Comparison of ENCODE assay signal across 8 cellular contexts in genomic region chr1:212062832-212063438, GRCh38. TPM values are rescaled to one million over a fixed set of nuclear protein-coding genes. Genes with fewer than 3 reads are reported as not detected.
DNase-seq lines count a peak whose midpoint lies in the region; ATAC-seq, FAIRE-seq and TF ChIP-seq lines count a peak whose summit lies in the region.

No MANE protein-coding gene starts in this region.

- CTCF ChIA-PET in mammary epithelial cell (lab: Charles Lee; ENCODE audit: low non-redundant PET): no interaction called here

- H3K27me3 ChIP-seq in mammary epithelial cell (ENCODE audit: insufficient read depth, low read length) (no peaks in the 10 kb centered on the region), left lung (no peaks in the 10 kb centered on the region), aorta (ENCODE audit: control insufficient read depth in 1 of 2, insufficient read depth in 2 of 2, low read length in 1 of 2) (no peaks in the 10 kb centered on the region)

- BruUV-seq in mammary epithelial cell (replicated peaks; lab: Mats Ljungman, UMichigan): no TSS peak

- H3K4me2 ChIP-seq in mammary epithelial cell (ENCODE audit: insufficient read depth, low read depth, low read length): no peak overlapping the region

- DNase-seq in AG09319 (ENCODE audit: extremely low read depth, low read depth) (peak; percentile 7), GM19239 (ENCODE audit: insufficient read length, low spot score) (no peak), NCI-H748 treated with DMSO at 0.1 percent for 48 hours (lab: John Stamatoyannopoulos, UW) (peak; percentile 2), mammary epithelial cell (peak; percentile 9), left lung (no peak), aorta (no peak)

- peak; percentile 58 for FAIRE-seq in GM19239 (lab: Jason Lieb, UNC)

- intact Hi-C loops in mammary epithelial cell (cut with micrococcal nuclease): loop anchor here (1.0 kb wide), 3 partner anchors 305 to 393 kb away; no protein-coding TSS in a partner anchor
- intact Hi-C loops in left lung (cut with DNase I): loop anchor here in 1 of 2 donors (10.0 kb wide), 1 partner anchor 392 kb away; no protein-coding TSS in a partner anchor
- intact Hi-C loops in aorta (cut with DNase I): no loop called here

- in situ Hi-C loops in mammary epithelial cell (cut with MboI; ENCODE audit: low sequenced_read_pairs in 2 of 2): loop anchor here (10.0 to 25.0 kb wide), 2 partner anchors 302 to 724 kb away; partner anchors contain the start of genes NSL1 (in 2 of the 2) and TATDN3 (in 2 of the 2)

- no peak overlapping the region for H2AFZ ChIP-seq in mammary epithelial cell (ENCODE audit: low read depth, low read length)

- H3K36me3 ChIP-seq in mammary epithelial cell (ENCODE audit: insufficient read depth, low read length) (peaks cover 11% of the 10 kb centered on the region), left lung (peaks cover 0 to 7% of the 10 kb centered on the region in 2 donors), aorta (ENCODE audit: control insufficient read depth in 1 of 2, insufficient read depth in 2 of 2, low read length in 1 of 2) (no peaks in the 10 kb centered on the region)

- H3K9me3 ChIP-seq in mammary epithelial cell (replicated peaks; ENCODE audit: insufficient read depth, low read length) (no peaks in the 10 kb centered on the region), left lung (no peaks in the 10 kb centered on the region), aorta (ENCODE audit: control insufficient read depth, low read length) (no peaks in the 10 kb centered on the region)

- WGBS in mammary epithelial cell (ENCODE audit: low coverage, missing lambda C conversion rate): 94% methylated on average over 5 of the region's 5 CpGs
- WGBS in aorta, 2 donors: 78 to 86% methylated on average over 5 of the region's 5 CpGs

- H3K9ac ChIP-seq in mammary epithelial cell (ENCODE audit: insufficient read depth, low read length): no peak overlapping the region

- ATAC-seq in left lung (peak; percentile 76), aorta (ENCODE audit: low FRiP score) (peak; percentile 63), GM18505 (IDR thresholded peaks at IDR 0.05; ENCODE audit: unreplicated experiment) (no peak), HG03045 (IDR thresholded peaks at IDR 0.05; ENCODE audit: unreplicated experiment) (no peak)

- H3K27ac ChIP-seq in mammary epithelial cell (ENCODE audit: insufficient read depth, low read depth, low read length) (no peak overlapping the region), left lung (no peak overlapping the region), aorta (ENCODE audit: low read depth in 1 of 2, low read length in 2 of 2) (no peak overlapping the region)

- dilution Hi-C loops in mammary epithelial cell (cut with HindIII; ENCODE audit: low sequenced_read_pairs): no loop called here

- TF ChIP-seq CTCF in AG09319 (IDR thresholded peaks at IDR 0.05; ENCODE audit: low read depth, low read length) (peak; percentile 61), mammary epithelial cell (conservative IDR thresholded peaks at IDR 0.05 in 1 of 2, IDR thresholded peaks at IDR 0.05 in 1 of 2; ENCODE audit: extremely low read depth in 1 of 2, insufficient read depth in 1 of 2, low read depth in 1 of 2, low read length in 2 of 2) (peak; percentile 54 to 67), left lung (IDR thresholded peaks at IDR 0.05) (peak; percentile 50 to 63)

- H3K4me1 ChIP-seq in mammary epithelial cell (ENCODE audit: insufficient read depth, low read length) (no peaks in the 10 kb centered on the region), left lung (no peaks in the 10 kb centered on the region), aorta (ENCODE audit: control insufficient read depth in 1 of 2, insufficient read depth in 2 of 2, low read length in 2 of 2) (no peaks in the 10 kb centered on the region)

- H4K20me1 ChIP-seq in mammary epithelial cell (ENCODE audit: insufficient read depth, low read length): no peaks in the 10 kb centered on the region

- TF ChIP-seq POLR2A in GM18505 (IDR thresholded peaks at IDR 0.05; ENCODE audit: borderline replicate concordance, extremely low read depth, insufficient read depth, insufficient read length): no peak

- H3K4me3 ChIP-seq in mammary epithelial cell (replicated peaks in 1 of 3; ENCODE audit: insufficient read depth in 1 of 3, low read depth in 2 of 3, low read length in 3 of 3) (no peak overlapping the region), left lung (no peak overlapping the region), aorta (ENCODE audit: low read length in 2 of 2) (no peak overlapping the region)

- no peaks in the 10 kb centered on the region for H3K79me2 ChIP-seq in mammary epithelial cell (ENCODE audit: insufficient read depth, low read length)

RNA-seq across cellular contexts. Expression of gene DTL, which starts 27.4 kb away (rescaled TPM):
- 10 to 100 TPM in 1 of 2 donors, 1 to 10 TPM in 1; 3.2 to 24.6 TPM for total RNA-seq in mammary epithelial cell
- 46.9 TPM for polyA plus RNA-seq in mammary epithelial cell
- polyA minus RNA-seq in mammary epithelial cell: 76.5 TPM
- 10 to 100 TPM in 1 of 2 donors, 1 to 10 TPM in 1; 8.7 to 12.1 TPM for total RNA-seq in left lung
- 1 to 10 TPM; 1.2 to 1.3 TPM for total RNA-seq in aorta
- under 1 TPM in 1 of 2 donors, not detected in 1; 0.10 TPM for polyA plus RNA-seq in aorta

RNA-seq across cellular contexts. Expression of gene INTS7, which starts 27.6 kb away (rescaled TPM):
- total RNA-seq in mammary epithelial cell (10 to 100 TPM; 16.8 to 24.3 TPM), left lung (10 to 100 TPM; 20.3 to 22.4 TPM), aorta (1 to 10 TPM; 7.4 to 9.4 TPM)
- polyA plus RNA-seq in mammary epithelial cell (21.8 TPM), aorta (1 to 10 TPM; 3.8 to 4.0 TPM)
- 58.8 TPM for polyA minus RNA-seq in mammary epithelial cell

Comparison
In these comparisons a context has a peak if more than half of its experiments do, and no peak if none do; other contexts are left out.
1. DNase-seq: peak in AG09319 (single experiment), NCI-H748 treated with DMSO at 0.1 percent for 48 hours (single experiment) and mammary epithelial cell (single experiment); none in GM19239 (single experiment), left lung (0 of 2) and aorta (0 of 2).
2. ATAC-seq: peak in left lung (single experiment) and aorta (single experiment); none in GM18505 (single experiment) and HG03045 (single experiment).
3. Peak in every context shown above with its lines, with median percentiles within 50 percentile points of each other: CTCF ChIP-seq.